Comparison of ENCODE assay signal across 2 cellular contexts in genomic region chr12:74508873-74509657, GRCh38.
TF ChIP-seq lines count a peak whose summit lies in the region.

No MANE protein-coding gene starts in this region.

TF ChIP-seq in HCT116, 20 proteins besides CTCF, POLR2A, EP300 and RAD21:
- peak; percentile 65 for TF ChIP-seq YY1 (IDR thresholded peaks at IDR 0.05; ENCODE audit: extremely low read depth, insufficient replicate concordance, low read depth, low read length)

TF ChIP-seq in H1, 55 proteins besides CTCF, POLR2A, EP300 and RAD21:
- TF ChIP-seq TAF1 (IDR thresholded peaks at IDR 0.05; ENCODE audit: low read depth, low read length) (0 out of 2 replicates have a peak, but pooled peaks have one; percentile 27), RBBP5 (IDR thresholded peaks at IDR 0.05; ENCODE audit: borderline replicate concordance, low read depth, low read length) (peak; percentile 65; the same call in 1 of the 2 replicates), YY1 (IDR thresholded peaks at IDR 0.05; ENCODE audit: low read depth, low read length) (0 out of 2 replicates have a peak, but pooled peaks have one; percentile 68)
